Comparison of ENCODE assay signal across 9 cellular contexts in genomic region chr12:26940820-26941219, GRCh38. TPM values are rescaled to one million over a fixed set of nuclear protein-coding genes. Genes with fewer than 3 reads are reported as not detected.
A peak's percentile ranks its signal among the peaks of the same experiment; 100 is the strongest.
DNase-seq lines count a peak whose midpoint lies in the region; ATAC-seq and TF ChIP-seq lines count a peak whose summit lies in the region.
"Had no signal": no experiment of that assay in that cellular context is flagged by ENCODE, and none has a peak within 500 bp of the region (broad histone marks: within the 10 kb centered on the region; RNA-seq: fewer than 3 reads in every experiment).

No MANE protein-coding gene starts in this region.

- no peaks in the 10 kb centered on the region for H3K27me3 Mint-ChIP-seq in CD4-positive, alpha-beta memory T cell
- H3K27me3 Mint-ChIP-seq in activated naive CD8-positive, alpha-beta T cell treated with anti-CD3 and anti-CD28 coated beads, Interleukin-2, amount 50 U/mL, for 24 hours: no peaks in the 10 kb centered on the region

- peak overlapping the region; percentile 25 to 30 for H3K4me3 ChIP-seq in CD4-positive, alpha-beta memory T cell (ENCODE audit: low read length in 2 of 2)
- peak overlapping the region; percentile 85 for H3K4me3 ChIP-seq in Karpas-422 (ENCODE audit: low read length)
- no peak overlapping the region for H3K4me3 ChIP-seq in psoas muscle

- H3K79me2 ChIP-seq in Karpas-422 (ENCODE audit: low read length): peaks cover 96% of the 10 kb centered on the region

- H3K9me3 ChIP-seq in CD4-positive, alpha-beta memory T cell (ENCODE audit: control insufficient read depth in 1 of 2, low read length in 2 of 2): no peaks in the 10 kb centered on the region
- no peaks in the 10 kb centered on the region for H3K9me3 ChIP-seq in Karpas-422 (ENCODE audit: low read length)
- H3K9me3 ChIP-seq in psoas muscle: peaks cover 2% of the 10 kb centered on the region

- peaks cover 13% of the 10 kb centered on the region; the same call in 1 of the 2 replicates for H4K20me1 ChIP-seq in Karpas-422 (ENCODE audit: insufficient read depth, low read depth, low read length)

- ATAC-seq in activated naive CD8-positive, alpha-beta T cell treated with anti-CD3 and anti-CD28 coated beads, Interleukin-2, amount 50 U/mL, for 24 hours: no peak
- ATAC-seq in psoas muscle: no peak

- H3K4me2 ChIP-seq in Karpas-422 (ENCODE audit: low read depth, low read length, poor library complexity, severe bottlenecking): peak overlapping the region; percentile 96

- peak in 4 of 5 donors; percentile 13 to 61 (median 22) for DNase-seq in CD4-positive, alpha-beta memory T cell
- no peak for DNase-seq in Karpas-422
- no peak for DNase-seq in activated naive CD8-positive, alpha-beta T cell treated with anti-CD3 and anti-CD28 coated beads, Interleukin-2, amount 50 U/mL, for 24 hours
- DNase-seq in lung microvascular endothelial cell (ENCODE audit: low read depth in 2 of 2): peak; percentile 23 to 45
- no peak for DNase-seq in cerebellar cortex (ENCODE audit: low spot score)
- DNase-seq in NCI-H446 (lab: John Stamatoyannopoulos, UW): no peak
- DNase-seq in NCI-H2029 treated with DMSO at 0.1 percent for 48 hours (lab: John Stamatoyannopoulos, UW): no peak
- no peak for DNase-seq in psoas muscle
- DNase-seq: NCI-H187 treated with DMSO at 0.1 percent for 48 hours had no signal

- no peaks in the 10 kb centered on the region for H3K9me3 Mint-ChIP-seq in CD4-positive, alpha-beta memory T cell
- no peaks in the 10 kb centered on the region for H3K9me3 Mint-ChIP-seq in activated naive CD8-positive, alpha-beta T cell treated with anti-CD3 and anti-CD28 coated beads, Interleukin-2, amount 50 U/mL, for 24 hours

- H3K4me1 Mint-ChIP-seq in CD4-positive, alpha-beta memory T cell: peaks cover 39 to 74% (median 49%) of the 10 kb centered on the region in 4 donors
- H3K4me1 Mint-ChIP-seq in activated naive CD8-positive, alpha-beta T cell treated with anti-CD3 and anti-CD28 coated beads, Interleukin-2, amount 50 U/mL, for 24 hours: peaks cover 60% of the 10 kb centered on the region

- POLR2A ChIA-PET in CD4-positive, alpha-beta memory T cell (lab: Charles Lee; ENCODE audit: partially characterized antibody): interaction anchor here (1.3 to 1.6 kb wide), 3 partner anchors 12 to 108 kb away, joined by 3 to 6 read pairs (median 4); partner anchors contain the start of genes ITPR2 and MED21

- peak overlapping the region; percentile 86 to 99 (median 92) for H3K4me3 Mint-ChIP-seq in CD4-positive, alpha-beta memory T cell
- H3K4me3 Mint-ChIP-seq in activated naive CD8-positive, alpha-beta T cell treated with anti-CD3 and anti-CD28 coated beads, Interleukin-2, amount 50 U/mL, for 24 hours: peak overlapping the region; percentile 94

- no peak for TF ChIP-seq CTCF in psoas muscle (IDR thresholded peaks at IDR 0.05)

- CTCF ChIA-PET in CD4-positive, alpha-beta memory T cell (lab: Charles Lee; ENCODE audit: partially characterized antibody): interaction anchor here (1.1 to 1.2 kb wide), 2 partner anchors 73 to 95 kb away, joined by 3 to 6 read pairs; partner anchors contain the start of gene TM7SF3

- peaks cover 70% of the 10 kb centered on the region for H3K4me1 ChIP-seq in CD4-positive, alpha-beta memory T cell (ENCODE audit: insufficient read depth, low read length)
- H3K4me1 ChIP-seq in Karpas-422 (ENCODE audit: low read length): peaks cover 42% of the 10 kb centered on the region
- peaks cover 44% of the 10 kb centered on the region for H3K4me1 ChIP-seq in psoas muscle

- intact Hi-C loops in CD4-positive, alpha-beta memory T cell (cut with micrococcal nuclease): no loop called here
- intact Hi-C loops in psoas muscle (cut with DNase I): no loop called here

- 80 to 88% (median 87%) methylated on average over 4 of the region's 4 CpGs for WGBS in psoas muscle, 3 donors

- peak overlapping the region; percentile 93 for H3K9ac ChIP-seq in Karpas-422 (ENCODE audit: low read length)

- H3K27ac Mint-ChIP-seq in CD4-positive, alpha-beta memory T cell: peak overlapping the region; percentile 88 to 99 (median 90)
- H3K27ac Mint-ChIP-seq in activated naive CD8-positive, alpha-beta T cell treated with anti-CD3 and anti-CD28 coated beads, Interleukin-2, amount 50 U/mL, for 24 hours: peak overlapping the region; percentile 98

- no peaks in the 10 kb centered on the region for H3K27me3 ChIP-seq in CD4-positive, alpha-beta memory T cell (ENCODE audit: insufficient read depth, low read length)
- H3K27me3 ChIP-seq in Karpas-422 (ENCODE audit: low read length): no peaks in the 10 kb centered on the region
- no peaks in the 10 kb centered on the region for H3K27me3 ChIP-seq in psoas muscle (ENCODE audit: insufficient read depth in 3 of 3, low read length in 2 of 3)

- H3K36me3 Mint-ChIP-seq in CD4-positive, alpha-beta memory T cell: peaks cover 8 to 32% of the 10 kb centered on the region in 2 donors
- H3K36me3 Mint-ChIP-seq in activated naive CD8-positive, alpha-beta T cell treated with anti-CD3 and anti-CD28 coated beads, Interleukin-2, amount 50 U/mL, for 24 hours (ENCODE audit: low read depth): peaks cover 5% of the 10 kb centered on the region

- H3K36me3 ChIP-seq in CD4-positive, alpha-beta memory T cell (ENCODE audit: insufficient read depth, low read length): no peaks in the 10 kb centered on the region
- no peaks in the 10 kb centered on the region for H3K36me3 ChIP-seq in Karpas-422 (ENCODE audit: insufficient read depth, low read length)
- H3K36me3 ChIP-seq in psoas muscle (ENCODE audit: insufficient read depth in 1 of 2, low read depth in 1 of 2): no peaks in the 10 kb centered on the region

- no peaks in the 10 kb centered on the region for H3K9me2 ChIP-seq in Karpas-422 (replicated peaks; ENCODE audit: insufficient read depth, low read length)

- peak overlapping the region; percentile 89 for H3K27ac ChIP-seq in CD4-positive, alpha-beta memory T cell (ENCODE audit: low read depth, low read length)
- peak overlapping the region; percentile 75 for H3K27ac ChIP-seq in Karpas-422 (ENCODE audit: low read length)
- no peak overlapping the region for H3K27ac ChIP-seq in psoas muscle

- H2AFZ ChIP-seq in Karpas-422 (ENCODE audit: low read length): no peak overlapping the region

RNA-seq across cellular contexts. Expression of gene FGFR1OP2, which starts 2.5 kb away (rescaled TPM):
- 10 to 100 TPM; 92.2 to 94.2 TPM for total RNA-seq in CD4-positive, alpha-beta memory T cell
- 100 to 1,000 TPM; 106 to 111 TPM for polyA plus RNA-seq in CD4-positive, alpha-beta memory T cell
- total RNA-seq in Karpas-422 (2014; rRNA removed; shearing (Covaris generic); ENCODE audit: low replicate concordance): 48.2 and 70.1 TPM in 2 replicates
- 40.8 and 102 TPM in 2 replicates for total RNA-seq in lung microvascular endothelial cell
- total RNA-seq in psoas muscle: 10 to 100 TPM; 26.0 to 31.3 (median 28.4) TPM
- polyA plus RNA-seq in psoas muscle: 10 to 100 TPM; 18.0 to 40.5 (median 20.7) TPM

RNA-seq across cellular contexts. Expression of gene INTS13, which starts 3.0 kb away (rescaled TPM):
- total RNA-seq in CD4-positive, alpha-beta memory T cell: 10 to 100 TPM; 25.6 to 28.7 TPM
- 10 to 100 TPM; 20.6 to 23.7 TPM for polyA plus RNA-seq in CD4-positive, alpha-beta memory T cell
- 56.7 and 76.3 TPM in 2 replicates for total RNA-seq in Karpas-422 (2014; rRNA removed; shearing (Covaris generic); ENCODE audit: low replicate concordance)
- total RNA-seq in lung microvascular endothelial cell (17.3 and 17.7 TPM in 2 replicates), psoas muscle (10 to 100 TPM; 21.3 to 29.6 (median 23.7) TPM)
- polyA plus RNA-seq in psoas muscle: 10 to 100 TPM; 21.0 to 35.4 (median 24.6) TPM

Comparison
In these comparisons a context has a peak if more than half of its experiments do, and no peak if none do; other contexts are left out.
1. DNase-seq: peak in CD4-positive, alpha-beta memory T cell (4 of 5) and lung microvascular endothelial cell (2 of 2); none in Karpas-422 (single experiment), activated naive CD8-positive, alpha-beta T cell treated with anti-CD3 and anti-CD28 coated beads, Interleukin-2, amount 50 U/mL, for 24 hours (single experiment), cerebellar cortex (single experiment), NCI-H446 (0 of 2), NCI-H2029 treated with DMSO at 0.1 percent for 48 hours (single experiment) and psoas muscle (0 of 2).